8 cellular contexts compared by ENCODE assay signal in the genomic region with DNA sequence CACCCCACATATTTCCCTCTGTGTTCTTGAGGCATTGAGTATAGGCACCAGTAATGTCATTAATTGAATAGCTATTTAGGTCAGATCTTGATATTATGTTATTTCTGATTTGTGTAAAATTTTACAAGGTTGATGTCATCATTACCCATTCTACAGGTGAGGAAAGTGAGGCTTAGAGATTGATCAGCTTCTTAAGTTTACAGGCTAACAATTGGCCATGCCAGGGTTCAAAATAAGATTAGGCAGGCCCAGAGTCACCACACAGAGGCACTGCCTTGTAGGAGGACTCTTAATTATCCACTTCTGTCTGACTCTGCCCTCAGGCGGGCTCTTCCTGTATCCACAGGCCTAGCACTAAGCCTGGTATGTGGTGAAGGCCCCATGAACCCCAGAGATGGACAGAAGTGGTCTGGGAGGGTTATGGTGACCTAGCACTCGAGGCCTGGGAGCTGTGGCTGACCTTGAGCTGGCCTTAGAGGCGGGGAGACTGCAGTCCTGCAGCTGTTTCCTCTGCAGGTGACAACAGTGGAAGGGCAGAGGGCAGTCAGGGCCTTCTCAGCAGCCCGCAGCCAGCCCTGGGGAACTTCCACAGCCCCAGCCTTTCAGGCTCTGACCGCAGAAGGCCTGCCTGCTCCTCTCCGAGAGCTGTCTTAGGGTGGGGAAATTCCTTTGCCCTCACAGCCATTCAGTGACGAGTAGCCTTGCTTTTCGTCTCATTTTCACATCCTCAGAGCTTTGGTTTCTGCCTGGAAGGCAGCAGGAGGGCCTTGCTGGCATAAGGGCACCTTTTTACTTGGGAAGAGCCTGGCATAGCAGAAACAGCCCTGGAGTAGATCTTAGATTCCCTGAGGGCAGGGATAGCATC. TPM values are rescaled to one million over a fixed set of nuclear protein-coding genes. Genes with fewer than 3 reads are reported as not detected.
A peak's percentile ranks its signal among the peaks of the same experiment; 100 is the strongest.
DNase-seq lines count a peak whose midpoint lies in the region; ATAC-seq lines count a peak whose summit lies in the region.

No MANE protein-coding gene starts in this region.

- H3K27me3 Mint-ChIP-seq in T-helper 17 cell (no peaks in the 10 kb centered on the region), immature natural killer cell (ENCODE audit: low read depth in 3 of 3) (peaks cover 0 to 2% (median 0%) of the 10 kb centered on the region in 3 donors)

- peak; percentile 59 to 72 (median 69) for DNase-seq in T-helper 17 cell
- DNase-seq in immature natural killer cell, result peak in 1 of 3 donors; percentile 25
- no peak for DNase-seq in SJCRH30
- no peak for DNase-seq in nucleus accumbens (lab: John Stamatoyannopoulos, UW)
- DNase-seq in DMS53 (lab: John Stamatoyannopoulos, UW), result no peak
- no peak for DNase-seq in NCI-H524 (lab: John Stamatoyannopoulos, UW)

- no peak overlapping the region for H3K27ac ChIP-seq in SJCRH30

- no peak overlapping the region for H3K4me3 ChIP-seq in SJCRH30

- H3K4me1 Mint-ChIP-seq in T-helper 17 cell (peaks cover 31% of the 10 kb centered on the region), immature natural killer cell (peaks cover 23 to 27% of the 10 kb centered on the region in 2 donors)

- H3K27me3 ChIP-seq in SJCRH30, result no peaks in the 10 kb centered on the region

- no peaks in the 10 kb centered on the region for H3K9me3 Mint-ChIP-seq in immature natural killer cell

- H3K4me3 Mint-ChIP-seq in T-helper 17 cell (peak overlapping the region; percentile 58), immature natural killer cell (no peak overlapping the region)

- H3K36me3 Mint-ChIP-seq in T-helper 17 cell (ENCODE audit: low read depth), result peaks cover 2% of the 10 kb centered on the region
- H3K36me3 Mint-ChIP-seq in immature natural killer cell, result peaks cover 0 to 23% (median 14%) of the 10 kb centered on the region in 3 donors

- H3K9me3 ChIP-seq in T-helper 17 cell (ENCODE audit: control insufficient read depth, low read length, poor library complexity, severe bottlenecking), result no peaks in the 10 kb centered on the region
- no peaks in the 10 kb centered on the region for H3K9me3 ChIP-seq in SJCRH30 (replicated peaks)

- H3K27ac Mint-ChIP-seq in T-helper 17 cell, result peak overlapping the region; percentile 97
- peak overlapping the region; percentile 44 to 88 (median 74) for H3K27ac Mint-ChIP-seq in immature natural killer cell

- H3K4me1 ChIP-seq in SJCRH30, result no peaks in the 10 kb centered on the region

- ATAC-seq in GM18517 (IDR thresholded peaks at IDR 0.05; ENCODE audit: unreplicated experiment), result peak; percentile 82
- ATAC-seq in HG02678 (IDR thresholded peaks at IDR 0.05; ENCODE audit: unreplicated experiment), result peak; percentile 93
- ATAC-seq in T-helper 17 cell, result peak; percentile 98

- H3K36me3 ChIP-seq in SJCRH30, result peaks cover 40% of the 10 kb centered on the region; the same call in 1 of the 2 replicates

RNA-seq across cellular contexts. Expression of a gene that starts 12.2 kb away (rescaled TPM):
- 10 to 100 TPM; 70.2 to 71.2 TPM for total RNA-seq in T-helper 17 cell
- polyA plus RNA-seq in immature natural killer cell, result 1 to 10 TPM; 7.3 to 8.8 (median 7.8) TPM
- 31.6 and 31.8 TPM in 2 replicates for total RNA-seq in SJCRH30 (2014; rRNA removed; shearing (Covaris generic))

RNA-seq across cellular contexts. Expression of a gene that starts 24.2 kb away (rescaled TPM):
- 1 to 10 TPM; 1.3 TPM for total RNA-seq in T-helper 17 cell
- not detected for polyA plus RNA-seq in immature natural killer cell
- total RNA-seq in SJCRH30 (2014; rRNA removed; shearing (Covaris generic)), result 0.14 and 0.15 TPM in 2 replicates

RNA-seq across cellular contexts. Expression of a gene that starts 51.0 kb away (rescaled TPM):
- 10 to 100 TPM; 12.0 to 14.3 TPM for total RNA-seq in T-helper 17 cell
- polyA plus RNA-seq in immature natural killer cell, result 10 to 100 TPM in 2 of 3 donors, 1 to 10 TPM in 1; 9.8 to 20.0 (median 13.7) TPM
- 5.8 and 6.2 TPM in 2 replicates for total RNA-seq in SJCRH30 (2014; rRNA removed; shearing (Covaris generic))

RNA-seq across cellular contexts. Expression of a gene that starts 51.4 kb away (rescaled TPM):
- total RNA-seq in T-helper 17 cell, result 10 to 100 TPM; 29.1 to 41.9 TPM
- polyA plus RNA-seq in immature natural killer cell, result 10 to 100 TPM in 2 of 3 donors, 1 to 10 TPM in 1; 8.3 to 22.1 (median 10.0) TPM
- total RNA-seq in SJCRH30 (2014; rRNA removed; shearing (Covaris generic)), result 22.4 and 25.3 TPM in 2 replicates

Comparison
In these comparisons a context has a peak if more than half of its experiments do, and no peak if none do; other contexts are left out.
1. DNase-seq: peak in T-helper 17 cell (3 of 3); none in SJCRH30 (0 of 2), nucleus accumbens (0 of 56), DMS53 (single experiment) and NCI-H524 (0 of 2).
2. Peak in every context shown above with its lines, with median percentiles within 50 percentile points of each other: ATAC-seq.